In genomic region chr16:83826146-83826913, GRCh38 we compare ENCODE assay signal across 8 cellular contexts. TPM values are rescaled to one million over a fixed set of nuclear protein-coding genes. Genes with fewer than 3 reads are reported as not detected.
DNase-seq lines count a peak whose midpoint lies in the region; ATAC-seq lines count a peak whose summit lies in the region.

No MANE protein-coding gene starts in this region.

- DNase-seq in NCI-H345 (lab: John Stamatoyannopoulos, UW) (peak; percentile 59), NCI-H345 treated with DMSO at 0.1 percent for 48 hours (lab: John Stamatoyannopoulos, UW; ENCODE audit: unreplicated experiment) (no peak), NOMO-1 (lab: John Stamatoyannopoulos, UW; ENCODE audit: unreplicated experiment in 2 of 2) (peak; percentile 68 to 76), epithelial cell of prostate (ENCODE audit: low read depth, low spot score) (peak; percentile 84), myocyte (ENCODE audit: low read depth) (peak; percentile 80)
- DNase-seq in activated CD8-positive, alpha-beta memory T cell treated with anti-CD3 and anti-CD28 coated beads, Interleukin-2, amount 50 U/mL, for 4 hours = peak; percentile 83
- DNase-seq in stimulated activated CD8-positive, alpha-beta memory T cell treated with anti-CD3 and anti-CD28 coated beads, Interleukin-4, amount 100 ng/mL, for 48 hours = peak; percentile 92

- ATAC-seq in HG03108 (IDR thresholded peaks at IDR 0.05; ENCODE audit: unreplicated experiment) = peak; percentile 63

- no peak overlapping the region for H3K27ac ChIP-seq in epithelial cell of prostate

RNA-seq across cellular contexts. Expression of gene HSBP1, which starts 18.6 kb away (rescaled TPM):
- total RNA-seq in myocyte = 16.1 and 25.5 TPM in 2 replicates
- 179 TPM for polyA plus RNA-seq in myocyte (2012)
